11 cellular contexts compared by ENCODE assay signal in the genomic region with DNA sequence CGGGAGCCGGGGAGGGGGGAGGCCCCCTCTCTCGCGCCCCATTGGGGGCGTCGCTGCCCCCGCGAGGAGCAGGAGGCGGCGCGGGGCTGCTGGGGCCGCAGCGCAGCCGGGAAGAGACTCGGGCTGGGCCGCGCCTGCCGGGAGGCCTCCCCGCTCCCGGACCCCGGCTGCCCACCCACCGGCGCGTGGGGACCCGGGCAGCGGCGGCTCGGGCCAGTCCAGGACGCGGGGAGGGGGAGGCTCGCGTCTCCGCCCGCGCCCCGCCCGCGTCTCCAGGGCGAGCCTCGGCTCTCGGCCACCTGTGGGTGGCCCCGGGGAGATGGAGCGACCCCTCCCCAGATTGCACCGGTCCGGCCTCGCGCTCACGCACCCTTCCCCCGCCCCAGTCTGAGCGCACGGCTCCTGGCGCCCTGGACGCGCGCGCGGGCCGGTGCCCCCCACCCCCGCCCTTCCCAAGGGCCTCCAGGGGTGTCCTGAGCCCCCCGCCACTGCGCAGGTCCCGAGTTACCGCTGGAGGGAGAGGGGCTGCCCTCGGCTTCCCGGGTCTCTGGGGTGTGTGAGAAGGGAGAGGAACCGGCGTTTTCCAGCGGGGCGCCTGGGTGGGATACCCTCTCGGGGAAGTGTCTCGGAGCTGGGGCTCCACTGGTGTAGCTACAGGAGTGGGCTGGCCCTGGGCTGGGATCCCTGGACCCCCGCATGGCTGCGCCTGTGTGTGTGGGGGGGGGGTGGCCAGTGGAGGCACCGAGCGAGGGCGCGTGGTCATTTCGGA. TPM values are rescaled to one million over a fixed set of nuclear protein-coding genes. Genes with fewer than 3 reads are reported as not detected.
DNase-seq lines count a peak whose midpoint lies in the region; ATAC-seq lines count a peak whose summit lies in the region.
"Had no signal": no experiment of that assay in that cellular context is flagged by ENCODE, and none has a peak within 500 bp of the region (broad histone marks: within the 10 kb centered on the region; RNA-seq: fewer than 3 reads in every experiment).

No MANE protein-coding gene starts in this region.

- H3F3A ChIP-seq in GM23248 (ENCODE audit: insufficient read depth), result peaks cover 7% of the 10 kb centered on the region; the same call in 1 of the 2 replicates

- H3K79me2 ChIP-seq in GM23248 (ENCODE audit: insufficient read depth), result no peaks in the 10 kb centered on the region

- H3K27ac Mint-ChIP-seq in activated CD4-positive, alpha-beta T cell treated with anti-CD3 and anti-CD28 coated beads, Interleukin-2, amount 10 ng/mL, durations not matched to agents 24 days and 14 days, result no peak overlapping the region

- DNase-seq in GM23248, result no peak
- DNase-seq in astrocyte of the hippocampus (ENCODE audit: low read depth, low spot score), result peak; percentile 40
- no peak for DNase-seq in iPS DF 6.9 (ENCODE audit: low read depth, low spot score)
- peak; percentile 67 for DNase-seq in sciatic nerve (ENCODE audit: low spot score)
- DNase-seq in AG08395 (ENCODE audit: low spot score), result no peak
- DNase-seq in occipital lobe (lab: John Stamatoyannopoulos, UW), result no peak
- no peak for DNase-seq in SW 1271 (lab: John Stamatoyannopoulos, UW)
- no peak for DNase-seq in activated CD4-positive, alpha-beta T cell treated with anti-CD3 and anti-CD28 coated beads, Interleukin-2, amount 10 ng/mL, durations not matched to agents 24 days and 14 days
- DNase-seq: NCI-H187 had no signal

- H3K4me1 ChIP-seq in GM23248 (ENCODE audit: insufficient read depth) (no peaks in the 10 kb centered on the region), iPS DF 6.9 (ENCODE audit: control insufficient read depth, insufficient read depth, low read length) (peaks cover 2% of the 10 kb centered on the region; the same call in 1 of the 2 replicates)

- H3K36me3 ChIP-seq in GM23248 (ENCODE audit: low read depth), result no peaks in the 10 kb centered on the region
- H3K36me3 ChIP-seq in iPS DF 6.9 (ENCODE audit: control insufficient read depth, insufficient read depth, low read length), result no peaks in the 10 kb centered on the region

- H2AFZ ChIP-seq in GM23248, result no peak overlapping the region

- intact Hi-C loops in sciatic nerve (cut with DNase I), result no loop called here
- intact Hi-C loops in activated CD4-positive, alpha-beta T cell treated with anti-CD3 and anti-CD28 coated beads, Interleukin-2, amount 10 ng/mL, durations not matched to agents 24 days and 14 days (cut with micrococcal nuclease), result no loop called here

- no peak overlapping the region for H3K4me3 Mint-ChIP-seq in activated CD4-positive, alpha-beta T cell treated with anti-CD3 and anti-CD28 coated beads, Interleukin-2, amount 10 ng/mL, durations not matched to agents 24 days and 14 days

- no peak overlapping the region for H3K4me2 ChIP-seq in GM23248 (ENCODE audit: unreplicated experiment)

- H3K9me3 ChIP-seq in GM23248 (ENCODE audit: low read depth) (no peaks in the 10 kb centered on the region), iPS DF 6.9 (ENCODE audit: control insufficient read depth, insufficient read depth, low read length) (no peaks in the 10 kb centered on the region)

- 2 to 4% methylated on average over 43 to 60 of the region's 78 CpGs for WGBS in GM23248 (ENCODE audit: low coverage in 1 of 2, low lambda C conversion rate in 2 of 2, missing lambda C conversion rate in 2 of 2), 2 experiments
- no CpG with 5 or more reads among the region's 78 CpGs for WGBS in iPS DF 6.9 (ENCODE audit: insufficient coverage, insufficient read length)

- H3K36me3 Mint-ChIP-seq in activated CD4-positive, alpha-beta T cell treated with anti-CD3 and anti-CD28 coated beads, Interleukin-2, amount 10 ng/mL, durations not matched to agents 24 days and 14 days (ENCODE audit: low read depth), result no peaks in the 10 kb centered on the region

- H3K4me1 Mint-ChIP-seq in activated CD4-positive, alpha-beta T cell treated with anti-CD3 and anti-CD28 coated beads, Interleukin-2, amount 10 ng/mL, durations not matched to agents 24 days and 14 days, result no peaks in the 10 kb centered on the region

- H4K20me1 ChIP-seq in GM23248 (ENCODE audit: insufficient read depth), result no peaks in the 10 kb centered on the region

- H3K27ac ChIP-seq in GM23248 (no peak overlapping the region), iPS DF 6.9 (ENCODE audit: low read length) (no peak overlapping the region)

- no peaks in the 10 kb centered on the region for H3K9me2 ChIP-seq in GM23248 (ENCODE audit: insufficient read depth)

- H3K27me3 Mint-ChIP-seq in activated CD4-positive, alpha-beta T cell treated with anti-CD3 and anti-CD28 coated beads, Interleukin-2, amount 10 ng/mL, durations not matched to agents 24 days and 14 days, result peaks cover 24% of the 10 kb centered on the region

- no peaks in the 10 kb centered on the region for H3K9me3 Mint-ChIP-seq in activated CD4-positive, alpha-beta T cell treated with anti-CD3 and anti-CD28 coated beads, Interleukin-2, amount 10 ng/mL, durations not matched to agents 24 days and 14 days

- ATAC-seq in sciatic nerve, result peak; percentile 18

- H3K4me3 ChIP-seq in GM23248, result peak overlapping the region; percentile 42; the same call in 1 of the 2 replicates
- H3K4me3 ChIP-seq in iPS DF 6.9 (ENCODE audit: low read length), result peak overlapping the region; percentile 60; the same call in 1 of the 2 replicates

- H3K27me3 ChIP-seq in GM23248 (replicated peaks; ENCODE audit: insufficient read depth), result peaks cover 15% of the 10 kb centered on the region; the same call in 1 of the 2 replicates
- H3K27me3 ChIP-seq in iPS DF 6.9 (ENCODE audit: control insufficient read depth, insufficient read depth, low read length), result no peaks in the 10 kb centered on the region

- in situ Hi-C loops in GM23248 (cut with MboI), result no loop called here

- no peak overlapping the region for H3K9ac ChIP-seq in GM23248

RNA-seq across cellular contexts. Expression of gene PALM, which starts 0.6 kb away (rescaled TPM):
- total RNA-seq in GM23248 (2014; rRNA removed; shearing (Covaris generic)), result 2.5 and 2.7 TPM in 2 replicates
- 0.32 and 0.36 TPM in 2 replicates for polyA plus RNA-seq in GM23248 (2016; fragmentation: Nextera tagmentation; extraction: Ambion mirVana)
- total RNA-seq in sciatic nerve (130 TPM), occipital lobe (95.9 TPM)
- 0.24 TPM in 1 of 2 replicates, not detected in the other for total RNA-seq in activated CD4-positive, alpha-beta T cell treated with anti-CD3 and anti-CD28 coated beads, Interleukin-2, amount 10 ng/mL, durations not matched to agents 24 days and 14 days
- total RNA-seq: mononuclear cell; T-helper 2 cell treated with Interferon-gamma antibody and Interleukin-4, amounts not matched to agents 100 ng/mL and 5 ng/mL, for 36 hours had no signal

RNA-seq across cellular contexts. Expression of gene PRSS57, which starts 14.1 kb away (rescaled TPM):
- not detected in 2 replicates for total RNA-seq in GM23248 (2014; rRNA removed; shearing (Covaris generic))
- not detected in 2 replicates for polyA plus RNA-seq in GM23248 (2016; fragmentation: Nextera tagmentation; extraction: Ambion mirVana)
- total RNA-seq in sciatic nerve, result not detected
- not detected for total RNA-seq in occipital lobe
- not detected in 2 replicates for total RNA-seq in activated CD4-positive, alpha-beta T cell treated with anti-CD3 and anti-CD28 coated beads, Interleukin-2, amount 10 ng/mL, durations not matched to agents 24 days and 14 days
- total RNA-seq: T-helper 2 cell treated with Interferon-gamma antibody and Interleukin-4, amounts not matched to agents 100 ng/mL and 5 ng/mL, for 36 hours had no signal

RNA-seq across cellular contexts. Expression of gene FSTL3, which starts 33.2 kb away (rescaled TPM):
- total RNA-seq in GM23248 (2014; rRNA removed; shearing (Covaris generic)), result 97.3 and 100 TPM in 2 replicates
- polyA plus RNA-seq in GM23248 (2016; fragmentation: Nextera tagmentation; extraction: Ambion mirVana), result 39.2 and 41.4 TPM in 2 replicates
- total RNA-seq in sciatic nerve (108 TPM), occipital lobe (3.3 TPM)
- 7.2 and 7.7 TPM in 2 replicates for total RNA-seq in activated CD4-positive, alpha-beta T cell treated with anti-CD3 and anti-CD28 coated beads, Interleukin-2, amount 10 ng/mL, durations not matched to agents 24 days and 14 days

RNA-seq across cellular contexts. Expression of gene MISP, which starts 41.5 kb away (rescaled TPM):
- total RNA-seq in GM23248 (2014; rRNA removed; shearing (Covaris generic)), result not detected in 2 replicates
- 0.13 TPM in 1 of 2 replicates, not detected in the other for polyA plus RNA-seq in GM23248 (2016; fragmentation: Nextera tagmentation; extraction: Ambion mirVana)
- total RNA-seq in sciatic nerve, result 0.45 TPM
- total RNA-seq in occipital lobe, result not detected
- not detected in 2 replicates for total RNA-seq in activated CD4-positive, alpha-beta T cell treated with anti-CD3 and anti-CD28 coated beads, Interleukin-2, amount 10 ng/mL, durations not matched to agents 24 days and 14 days
- total RNA-seq: mononuclear cell; T-helper 2 cell treated with Interferon-gamma antibody and Interleukin-4, amounts not matched to agents 100 ng/mL and 5 ng/mL, for 36 hours had no signal

RNA-seq across cellular contexts. Expression of gene RNF126, which starts 46.4 kb away (rescaled TPM):
- total RNA-seq in GM23248 (2014; rRNA removed; shearing (Covaris generic)), result 71.3 and 72.4 TPM in 2 replicates
- 52.7 and 58.5 TPM in 2 replicates for polyA plus RNA-seq in GM23248 (2016; fragmentation: Nextera tagmentation; extraction: Ambion mirVana)
- 33.1 TPM for total RNA-seq in sciatic nerve
- total RNA-seq in occipital lobe, result 10.8 TPM
- total RNA-seq in activated CD4-positive, alpha-beta T cell treated with anti-CD3 and anti-CD28 coated beads, Interleukin-2, amount 10 ng/mL, durations not matched to agents 24 days and 14 days, result 109 and 110 TPM in 2 replicates

Comparison
In these comparisons a context has a peak if more than half of its experiments do, and no peak if none do; other contexts are left out.
1. DNase-seq: peak in astrocyte of the hippocampus (single experiment) and sciatic nerve (single experiment); none in GM23248 (single experiment), iPS DF 6.9 (single experiment), AG08395 (single experiment), occipital lobe (single experiment), SW 1271 (0 of 2) and activated CD4-positive, alpha-beta T cell treated with anti-CD3 and anti-CD28 coated beads, Interleukin-2, amount 10 ng/mL, durations not matched to agents 24 days and 14 days (single experiment).
2. RNA of gene PALM, which starts 0.6 kb away (total RNA-seq): 130 TPM in sciatic nerve (single experiment) and 95.9 TPM in occipital lobe (single experiment); 2.5 to 2.7 TPM in GM23248 and 0.24 TPM in activated CD4-positive, alpha-beta T cell treated with anti-CD3 and anti-CD28 coated beads, Interleukin-2, amount 10 ng/mL, durations not matched to agents 24 days and 14 days; every median in the first group is over 10 times any median in the second.
3. RNA of gene FSTL3, which starts 33.2 kb away (total RNA-seq): 108 TPM in sciatic nerve (single experiment) and 97.3 to 100 TPM in GM23248; 7.2 to 7.7 TPM in activated CD4-positive, alpha-beta T cell treated with anti-CD3 and anti-CD28 coated beads, Interleukin-2, amount 10 ng/mL, durations not matched to agents 24 days and 14 days and 3.3 TPM in occipital lobe (single experiment); every median in the first group is over 10 times any median in the second.